Comparison of ENCODE assay signal across 22 cellular contexts in the genomic region with DNA sequence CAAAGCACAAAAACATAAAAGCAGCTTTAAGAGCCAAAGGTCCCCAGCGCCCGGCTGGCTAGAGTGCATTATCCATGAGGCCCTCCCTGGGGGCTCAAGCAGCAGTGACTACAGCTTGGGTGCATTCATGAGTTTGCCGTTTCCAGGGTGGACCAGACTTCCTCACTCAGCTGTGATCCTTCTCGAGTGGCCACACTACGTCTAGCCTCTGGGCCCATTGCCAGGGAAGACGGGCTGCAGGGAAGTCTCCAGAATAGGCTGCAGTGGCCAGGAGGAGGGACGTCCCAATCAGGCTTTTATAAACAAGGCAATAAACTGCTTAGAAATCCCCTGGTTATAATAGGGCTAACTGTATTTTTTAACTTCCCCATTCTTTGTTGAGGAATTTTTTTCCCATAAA.
DNase-seq lines count a peak whose midpoint lies in the region; ATAC-seq and TF ChIP-seq lines count a peak whose summit lies in the region.
"Had no signal": no experiment of that assay in that cellular context is flagged by ENCODE, and none has a peak within 500 bp of the region (broad histone marks: within the 10 kb centered on the region; RNA-seq: fewer than 3 reads in every experiment).

No MANE protein-coding gene starts in this region.

- TF ChIP-seq CTCF in right atrium auricular region (IDR thresholded peaks at IDR 0.05), result no peak
- no peak for TF ChIP-seq CTCF in chondrocyte (IDR thresholded peaks at IDR 0.05)
- TF ChIP-seq CTCF in thyroid gland (IDR thresholded peaks at IDR 0.05), result no peak
- no peak for TF ChIP-seq CTCF in left lung (IDR thresholded peaks at IDR 0.05)

- H3K9me3 Mint-ChIP-seq in chondrocyte (ENCODE audit: low read depth), result peaks cover 7% of the 10 kb centered on the region

- H3K4me1 ChIP-seq in right atrium auricular region, result no peaks in the 10 kb centered on the region
- H3K4me1 ChIP-seq in thyroid gland, result peaks cover 0 to 3% of the 10 kb centered on the region in 2 donors
- H3K4me1 ChIP-seq in left lung, result no peaks in the 10 kb centered on the region

- DNase-seq in Right ventricle myocardium superior (peak; percentile 54), right atrium auricular region (ENCODE audit: low spot score) (no peak), chondrocyte (ENCODE audit: low spot score) (peak; percentile 53), left cardiac atrium (peak; percentile 38), thyroid gland (peak; percentile 6 to 24), LoVo (ENCODE audit: low spot score) (no peak), left lung (no peak)
- DNase-seq in activated CD4-positive, alpha-beta T cell treated with anti-CD3 and anti-CD28 coated beads for 1 hour, result no peak
- DNase-seq: Calu3; CD8-positive, alpha-beta memory T cell; DMS153; GDM1; NCI-H1417 treated with DMSO at 0.1 percent for 48 hours; NCI-H187; NCI-H2107; NCI-H2227 treated with DMSO at 0.1 percent for 48 hours; NCI-H510A; NCI-H748 treated with DMSO at 0.1 percent for 48 hours; OCI-M1; SHP77 had no signal

- no peaks in the 10 kb centered on the region for H3K27me3 Mint-ChIP-seq in chondrocyte (ENCODE audit: low read depth)
- H3K27me3 Mint-ChIP-seq: CD8-positive, alpha-beta memory T cell had no signal

- H3K4me3 ChIP-seq in right atrium auricular region, result no peak overlapping the region
- H3K4me3 ChIP-seq in thyroid gland (replicated peaks in 1 of 3), result no peak overlapping the region
- no peak overlapping the region for H3K4me3 ChIP-seq in left lung

- H3K36me3 Mint-ChIP-seq in chondrocyte (ENCODE audit: low read depth), result peaks cover 4% of the 10 kb centered on the region

- peaks cover 0 to 4% of the 10 kb centered on the region in 2 donors for H3K9me3 ChIP-seq in right atrium auricular region
- H3K9me3 ChIP-seq in thyroid gland, result no peaks in the 10 kb centered on the region
- peaks cover 0 to 11% of the 10 kb centered on the region in 2 donors for H3K9me3 ChIP-seq in left lung

- no peak for TF ChIP-seq POLR2A in thyroid gland (IDR thresholded peaks at IDR 0.05)

- H3K27ac ChIP-seq in right atrium auricular region (no peak overlapping the region), thyroid gland (no peak overlapping the region), left lung (no peak overlapping the region)
- H3K27ac ChIP-seq: C4-2B, KMS-11 had no signal

- H3K36me3 ChIP-seq in right atrium auricular region, result no peaks in the 10 kb centered on the region
- H3K36me3 ChIP-seq in thyroid gland, result no peaks in the 10 kb centered on the region
- no peaks in the 10 kb centered on the region for H3K36me3 ChIP-seq in left lung

- H3K4me3 Mint-ChIP-seq in chondrocyte (ENCODE audit: unreplicated experiment), result no peak overlapping the region
- H3K4me3 Mint-ChIP-seq: CD8-positive, alpha-beta memory T cell had no signal

- H3K27ac Mint-ChIP-seq in chondrocyte (ENCODE audit: unreplicated experiment), result no peak overlapping the region
- H3K27ac Mint-ChIP-seq: CD8-positive, alpha-beta memory T cell had no signal

- intact Hi-C loops in Right ventricle myocardium superior (cut with DNase I), result no loop called here
- intact Hi-C loops in left cardiac atrium (cut with DNase I), result no loop called here
- intact Hi-C loops in thyroid gland (cut with DNase I), result no loop called here
- intact Hi-C loops in left lung (cut with DNase I), result no loop called here

- H3K27me3 ChIP-seq in right atrium auricular region (no peaks in the 10 kb centered on the region), thyroid gland (no peaks in the 10 kb centered on the region), left lung (no peaks in the 10 kb centered on the region)

- 20 to 24% methylated on average over 7 of the region's 7 CpGs for WGBS in thyroid gland, 2 donors

- ATAC-seq in Right ventricle myocardium superior (ENCODE audit: poor library complexity) (no peak), left cardiac atrium (peak in 1 of 2 donors; percentile 40), left lung (no peak)

- H3K4me1 Mint-ChIP-seq in chondrocyte (ENCODE audit: low read depth), result no peaks in the 10 kb centered on the region

Comparison
In these comparisons a context has a peak if more than half of its experiments do, and no peak if none do; other contexts are left out.
1. DNase-seq: peak in Right ventricle myocardium superior (single experiment), chondrocyte (single experiment), left cardiac atrium (single experiment) and thyroid gland (2 of 2); none in right atrium auricular region (single experiment), LoVo (single experiment), left lung (0 of 2) and activated CD4-positive, alpha-beta T cell treated with anti-CD3 and anti-CD28 coated beads for 1 hour (single experiment).